In the genomic region with DNA sequence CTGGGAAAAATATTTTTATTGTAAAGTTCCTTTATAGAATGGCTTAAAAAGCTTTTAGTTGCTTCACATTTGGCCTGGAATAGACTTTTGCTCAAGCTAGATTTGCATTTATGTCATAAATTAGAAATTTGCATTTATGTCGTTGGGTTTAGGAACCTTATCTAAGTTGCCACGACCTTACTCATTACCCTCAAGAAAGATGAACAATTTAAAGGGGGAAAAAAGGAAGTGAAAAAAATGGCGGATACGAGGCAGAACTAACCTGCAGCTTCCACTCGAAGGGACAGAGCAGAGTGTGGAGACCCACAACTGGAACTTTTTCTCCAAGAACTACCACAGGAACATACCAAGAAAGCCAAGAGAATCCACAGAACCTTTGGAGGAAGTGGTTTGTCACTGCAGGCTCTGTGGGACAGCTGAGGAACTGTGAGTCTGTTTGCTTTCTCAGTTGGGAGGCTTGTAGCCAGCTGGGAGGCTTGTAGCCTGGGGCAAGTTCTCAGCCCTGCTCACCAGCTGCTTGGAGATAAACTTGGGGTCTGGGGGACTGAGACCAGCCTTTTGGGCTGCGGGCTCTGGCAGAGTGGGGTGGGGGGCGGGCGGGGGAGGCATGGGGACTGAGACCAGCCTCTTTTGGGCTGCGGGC, we compare ENCODE assay signal across 13 cellular contexts.
"Had no signal": no experiment of that assay in that cellular context is flagged by ENCODE, and none has a peak within 500 bp of the region (broad histone marks: within the 10 kb centered on the region; RNA-seq: fewer than 3 reads in every experiment).

No MANE protein-coding gene starts in this region.

- H3K27me3 ChIP-seq: body of pancreas, left lung had no signal

- H3K4me1 ChIP-seq: body of pancreas, left lung had no signal

- H3K36me3 ChIP-seq: left lung had no signal

- H3K27ac ChIP-seq: body of pancreas, coronary artery, left lung had no signal

- H3K4me3 ChIP-seq: body of pancreas, coronary artery, left lung had no signal

- H3K36me3 Mint-ChIP-seq: activated naive CD4-positive, alpha-beta T cell treated with anti-CD3 and anti-CD28 coated beads, Interleukin-2, amount 50 U/mL, for 24 hours had no signal

- DNase-seq: activated effector memory CD4-positive, alpha-beta T cell treated with Interleukin-2 at 50 U/mL for 16 hours; body of pancreas; central memory CD4-positive, alpha-beta T cell; effector CD4-positive, alpha-beta T cell; left lung; nephron progenitor cell; stimulated activated CD4-positive, alpha-beta T cell treated with anti-CD3 and anti-CD28 coated beads, Interleukin-2, amount 100 ng/mL, for 24 hours; stimulated activated naive CD4-positive, alpha-beta T cell; trophoblast cell had no signal

- H3K27ac Mint-ChIP-seq: activated naive CD4-positive, alpha-beta T cell treated with anti-CD3 and anti-CD28 coated beads, Interleukin-2, amount 50 U/mL, for 24 hours had no signal

- H3K4me1 Mint-ChIP-seq: activated naive CD4-positive, alpha-beta T cell treated with anti-CD3 and anti-CD28 coated beads, Interleukin-2, amount 50 U/mL, for 24 hours had no signal

- ATAC-seq: activated CD4-positive, CD25-positive, alpha-beta regulatory T cell treated with anti-CD3 and anti-CD28 coated beads, Interleukin-2, amount 50 U/mL, for 24 hours; body of pancreas; left lung; sciatic nerve had no signal

- H3K4me3 Mint-ChIP-seq: activated naive CD4-positive, alpha-beta T cell treated with anti-CD3 and anti-CD28 coated beads, Interleukin-2, amount 50 U/mL, for 24 hours; nephron progenitor cell had no signal

- H3K9me3 ChIP-seq: body of pancreas had no signal
